In the genomic region with DNA sequence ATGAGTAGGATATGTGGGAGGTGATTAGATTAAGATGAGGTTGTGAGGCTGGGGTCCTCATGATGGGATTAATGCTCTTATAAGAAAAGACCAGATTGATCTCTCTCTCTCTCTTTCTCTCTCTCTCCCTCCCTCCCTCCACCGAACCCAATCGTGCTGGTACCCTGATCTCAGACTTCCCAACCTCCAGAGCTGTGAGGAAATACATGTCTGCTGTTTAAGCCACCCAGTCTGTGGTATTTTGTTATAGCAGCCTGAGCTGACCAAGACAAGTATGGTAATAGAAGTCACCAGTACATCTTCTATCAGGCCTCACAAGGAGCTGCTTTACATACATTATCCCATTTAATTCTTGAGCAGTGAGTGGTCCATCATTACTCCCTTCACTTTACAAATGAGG, we compare ENCODE assay signal across 28 cellular contexts.
"Had no signal": no experiment of that assay in that cellular context is flagged by ENCODE, and none has a peak within 500 bp of the region (broad histone marks: within the 10 kb centered on the region; RNA-seq: fewer than 3 reads in every experiment).

No MANE protein-coding gene starts in this region.

- H3K27me3 ChIP-seq: brain microvascular endothelial cell had no signal

- H3K27me3 Mint-ChIP-seq: activated CD4-positive, alpha-beta memory T cell treated with anti-CD3 and anti-CD28 coated beads, Interleukin-2, amount 10 ng/mL, durations not matched to agents 7 days and 5 days; activated CD4-positive, alpha-beta T cell treated with anti-CD3 and anti-CD28 coated beads, Interleukin-2, amount 10 ng/mL, durations not matched to agents 7 days and 5 days; activated naive CD4-positive, alpha-beta T cell treated with anti-CD3 and anti-CD28 coated beads, Interleukin-2, amount 10 ng/mL, durations not matched to agents 7 days and 5 days; activated naive CD8-positive, alpha-beta T cell; activated T-cell treated with anti-CD3 and anti-CD28 coated beads, Interleukin-2, amount 50 U/mL, for 24 hours; central memory CD8-positive, alpha-beta T cell; dendritic cell treated with granulocyte-macrophage colony-stimulating factor and Interleukin-4, amounts not matched to agents 40 ng/mL and 50 ng/mL, for 4 days; T-helper 17 cell had no signal

- H3K4me3 ChIP-seq: coronary artery, dorsolateral prefrontal cortex, heart left ventricle had no signal

- H3K27ac Mint-ChIP-seq: activated CD4-positive, alpha-beta memory T cell treated with anti-CD3 and anti-CD28 coated beads, Interleukin-2, amount 10 ng/mL, durations not matched to agents 7 days and 5 days; activated CD4-positive, alpha-beta T cell treated with anti-CD3 and anti-CD28 coated beads, Interleukin-2, amount 10 ng/mL, durations not matched to agents 7 days and 5 days; activated naive CD4-positive, alpha-beta T cell treated with anti-CD3 and anti-CD28 coated beads, Interleukin-2, amount 10 ng/mL, durations not matched to agents 7 days and 5 days; activated T-helper 2 cell treated with anti-CD3 and anti-CD28 coated beads, Interferon-gamma antibody, Interleukin-2, Interleukin-4, amounts not matched to agents 10 μg/mL and 5 μg/mL and 100 μg/mL, durations not matched to agents 14 hours and 24 hours and 36 hours; dendritic cell treated with granulocyte-macrophage colony-stimulating factor and Interleukin-4, amounts not matched to agents 40 ng/mL and 50 ng/mL, for 4 days; endodermal cell; T-helper 17 cell; T-helper 2 cell treated with Interferon-gamma antibody and Interleukin-4, amounts not matched to agents 5 μg/mL and 100 μg/mL, for 36 hours had no signal

- H3K9me3 Mint-ChIP-seq: activated naive CD4-positive, alpha-beta T cell treated with anti-CD3 and anti-CD28 coated beads, Interleukin-2, amount 10 ng/mL, durations not matched to agents 7 days and 5 days; activated T-helper 2 cell treated with anti-CD3 and anti-CD28 coated beads, Interferon-gamma antibody, Interleukin-2, Interleukin-4, amounts not matched to agents 10 μg/mL and 5 μg/mL and 100 μg/mL, durations not matched to agents 14 hours and 24 hours and 36 hours; central memory CD8-positive, alpha-beta T cell; T-helper 2 cell treated with Interferon-gamma antibody and Interleukin-4, amounts not matched to agents 5 μg/mL and 100 μg/mL, for 36 hours had no signal

- ATAC-seq: esophagus mucosa, heart left ventricle, T-helper 17 cell had no signal

- DNase-seq: activated CD4-positive, alpha-beta memory T cell treated with anti-CD3 and anti-CD28 coated beads, Interleukin-2, amount 10 ng/mL, durations not matched to agents 7 days and 5 days; activated CD4-positive, alpha-beta T cell treated with anti-CD3 and anti-CD28 coated beads for 1 hour; activated CD4-positive, alpha-beta T cell treated with anti-CD3 and anti-CD28 coated beads for 4 hours; activated CD4-positive, alpha-beta T cell treated with anti-CD3 and anti-CD28 coated beads, Interleukin-2, amount 10 ng/mL, durations not matched to agents 7 days and 5 days; activated CD4-positive, alpha-beta T cell treated with anti-CD3 and anti-CD28 coated beads, Interleukin-2, amount 50 U/mL, for 4 hours; activated CD4-positive, CD25-positive, alpha-beta regulatory T cell; activated effector memory CD4-positive, alpha-beta T cell treated with anti-CD3 and anti-CD28 coated beads, Interleukin-2, amount 50 U/mL, for 16 hours; activated naive CD4-positive, alpha-beta T cell treated with anti-CD3 and anti-CD28 coated beads, Interleukin-2, amount 10 ng/mL, durations not matched to agents 7 days and 5 days; activated T-cell treated with anti-CD3 and anti-CD28 coated beads, Interleukin-2, amount 50 U/mL, for 24 hours; amniotic stem cell; anterior cingulate cortex; brain microvascular endothelial cell; dorsolateral prefrontal cortex; effector memory CD4-positive, alpha-beta T cell; endodermal cell; foreskin fibroblast; glutamatergic neuron; heart left ventricle; T-helper 1 cell; T-helper 17 cell; T1000 had no signal

- H3K4me3 Mint-ChIP-seq: activated CD4-positive, alpha-beta memory T cell treated with anti-CD3 and anti-CD28 coated beads, Interleukin-2, amount 10 ng/mL, durations not matched to agents 7 days and 5 days; activated CD4-positive, alpha-beta T cell treated with anti-CD3 and anti-CD28 coated beads, Interleukin-2, amount 10 ng/mL, durations not matched to agents 7 days and 5 days; activated naive CD4-positive, alpha-beta T cell treated with anti-CD3 and anti-CD28 coated beads, Interleukin-2, amount 10 ng/mL, durations not matched to agents 7 days and 5 days; activated naive CD8-positive, alpha-beta T cell; activated T-cell treated with anti-CD3 and anti-CD28 coated beads, Interleukin-2, amount 50 U/mL, for 24 hours; central memory CD8-positive, alpha-beta T cell; dendritic cell treated with granulocyte-macrophage colony-stimulating factor and Interleukin-4, amounts not matched to agents 40 ng/mL and 50 ng/mL, for 4 days; endodermal cell; T-helper 17 cell; T-helper 2 cell treated with Interferon-gamma antibody and Interleukin-4, amounts not matched to agents 5 μg/mL and 100 μg/mL, for 36 hours had no signal

- H3K36me3 ChIP-seq: brain microvascular endothelial cell, heart left ventricle had no signal

- H3K27ac ChIP-seq: brain microvascular endothelial cell, coronary artery, dorsolateral prefrontal cortex, heart left ventricle had no signal

- H3K4me1 ChIP-seq: heart left ventricle had no signal
